ENCODE assay signal across 9 cellular contexts in genomic region chr1:211326140-211326527, GRCh38. TPM values are rescaled to one million over a fixed set of nuclear protein-coding genes. Genes with fewer than 3 reads are reported as not detected.
A peak's percentile ranks its signal among the peaks of the same experiment; 100 is the strongest.
DNase-seq lines count a peak whose midpoint lies in the region; ATAC-seq and TF ChIP-seq lines count a peak whose summit lies in the region.
"Had no signal": no experiment of that assay in that cellular context is flagged by ENCODE, and none has a peak within 500 bp of the region (broad histone marks: within the 10 kb centered on the region; RNA-seq: fewer than 3 reads in every experiment).

No MANE protein-coding gene starts in this region.

- H3K27me3 Mint-ChIP-seq in progenitor cell of endocrine pancreas: peaks cover 60% of the 10 kb centered on the region

- no peak for ATAC-seq in GM21423 (IDR thresholded peaks at IDR 0.05; ENCODE audit: unreplicated experiment)

- WGBS in esophagus muscularis mucosa: 74% methylated on average over 7 of the region's 8 CpGs

- DNase-seq in SJCRH30 (no peak), esophagus muscularis mucosa (ENCODE audit: extremely low spot score) (no peak), progenitor cell of endocrine pancreas (ENCODE audit: low spot score, unreplicated experiment) (no peak), cerebellar nuclear complex (lab: John Stamatoyannopoulos, UW) (no peak), dermis blood vessel endothelial cell (no peak), NCI-H2029 treated with DMSO at 0.1 percent for 48 hours (lab: John Stamatoyannopoulos, UW) (no peak)
- DNase-seq: SIG-M5 had no signal

- H3K27me3 ChIP-seq in SJCRH30 (no peaks in the 10 kb centered on the region), esophagus muscularis mucosa (no peaks in the 10 kb centered on the region)

- H3K4me3 ChIP-seq in SJCRH30 (peak overlapping the region; percentile 77), esophagus muscularis mucosa (peak overlapping the region; percentile 80 to 90 (median 86))

- intact Hi-C loops in esophagus muscularis mucosa (cut with DNase I): loop anchor here (2.0 to 10.0 kb wide), 3 partner anchors 67 to 329 kb away; partner anchors contain the start of gene RCOR3

- H3K4me3 Mint-ChIP-seq in progenitor cell of endocrine pancreas (ENCODE audit: low read depth): peak overlapping the region; percentile 70

- H3K27ac Mint-ChIP-seq in progenitor cell of endocrine pancreas: no peak overlapping the region

- peaks cover 5% of the 10 kb centered on the region for H3K4me1 Mint-ChIP-seq in progenitor cell of endocrine pancreas (ENCODE audit: low read depth)

- H3K36me3 ChIP-seq in ES-I3 (ENCODE audit: insufficient read depth, low read length) (no peaks in the 10 kb centered on the region), SJCRH30 (no peaks in the 10 kb centered on the region), esophagus muscularis mucosa (no peaks in the 10 kb centered on the region)

- no peaks in the 10 kb centered on the region for H3K36me3 Mint-ChIP-seq in progenitor cell of endocrine pancreas (ENCODE audit: insufficient read depth)

- TF ChIP-seq EP300 in esophagus muscularis mucosa (IDR thresholded peaks at IDR 0.05): no peak

- TF ChIP-seq POLR2A in esophagus muscularis mucosa (IDR thresholded peaks at IDR 0.05; ENCODE audit: low read depth): no peak

- peak overlapping the region; percentile 52; the same call in 1 of the 2 replicates for H3K9ac ChIP-seq in ES-I3 (ENCODE audit: low read depth, low read length)

- no peaks in the 10 kb centered on the region for H3K9me3 ChIP-seq in ES-I3 (ENCODE audit: control insufficient read depth, insufficient read depth, low read length)
- no peaks in the 10 kb centered on the region for H3K9me3 ChIP-seq in SJCRH30 (replicated peaks)
- no peaks in the 10 kb centered on the region for H3K9me3 ChIP-seq in esophagus muscularis mucosa

- no peak for TF ChIP-seq CTCF in esophagus muscularis mucosa (IDR thresholded peaks at IDR 0.05)
- TF ChIP-seq CTCF in progenitor cell of endocrine pancreas (IDR thresholded peaks at IDR 0.05; ENCODE audit: unreplicated experiment): no peak

- H3K4me1 ChIP-seq in ES-I3 (ENCODE audit: insufficient read depth, low read length) (peaks cover 15% of the 10 kb centered on the region), SJCRH30 (peaks cover 3% of the 10 kb centered on the region; the same call in 1 of the 2 replicates), esophagus muscularis mucosa (peaks cover 12 to 50% (median 46%) of the 10 kb centered on the region in 4 donors)

- H3K27ac ChIP-seq in SJCRH30 (no peak overlapping the region), esophagus muscularis mucosa (replicated peaks in 1 of 4) (peak overlapping the region; percentile 91 to 95 (median 92))

- no peaks in the 10 kb centered on the region for H3K9me3 Mint-ChIP-seq in progenitor cell of endocrine pancreas (ENCODE audit: low read depth)

RNA-seq across cellular contexts. Expression of gene TRAF5, which starts 0.5 kb away (rescaled TPM):
- 12.2 and 15.2 TPM in 2 replicates for total RNA-seq in SJCRH30 (2014; rRNA removed; shearing (Covaris generic))
- total RNA-seq in esophagus muscularis mucosa: 10 to 100 TPM; 14.9 to 29.7 (median 23.9) TPM
- 4.5 and 7.1 TPM in 2 replicates for total RNA-seq in progenitor cell of endocrine pancreas
- total RNA-seq in dermis blood vessel endothelial cell: 13.5 and 15.3 TPM in 2 replicates
